1 cellular context compared by ENCODE assay signal in the genomic region with DNA sequence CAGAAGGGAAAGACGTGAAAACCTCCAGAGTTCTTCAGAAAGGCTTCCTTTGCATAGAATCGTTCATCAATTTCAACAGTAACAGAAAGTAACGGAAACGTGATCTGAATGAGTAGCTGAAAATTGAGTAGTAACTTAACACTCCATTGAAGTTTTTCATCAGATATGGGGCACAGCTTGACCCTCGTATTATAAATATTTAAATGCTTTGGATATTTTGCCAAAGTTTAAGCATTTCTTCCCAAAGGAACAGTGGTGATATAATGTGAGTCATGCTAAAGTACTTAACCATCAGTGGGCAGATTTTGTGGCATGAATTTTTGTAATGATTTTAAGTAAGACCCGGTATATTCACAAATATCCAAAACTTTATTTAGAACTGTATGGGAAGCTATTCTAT.
TF ChIP-seq lines count a peak whose summit lies in the region.

No MANE protein-coding gene starts in this region.

TF ChIP-seq in GM23338, 12 proteins besides CTCF, POLR2A, EP300 and RAD21 (continued from another document):
- TF ChIP-seq, protein P1, sequence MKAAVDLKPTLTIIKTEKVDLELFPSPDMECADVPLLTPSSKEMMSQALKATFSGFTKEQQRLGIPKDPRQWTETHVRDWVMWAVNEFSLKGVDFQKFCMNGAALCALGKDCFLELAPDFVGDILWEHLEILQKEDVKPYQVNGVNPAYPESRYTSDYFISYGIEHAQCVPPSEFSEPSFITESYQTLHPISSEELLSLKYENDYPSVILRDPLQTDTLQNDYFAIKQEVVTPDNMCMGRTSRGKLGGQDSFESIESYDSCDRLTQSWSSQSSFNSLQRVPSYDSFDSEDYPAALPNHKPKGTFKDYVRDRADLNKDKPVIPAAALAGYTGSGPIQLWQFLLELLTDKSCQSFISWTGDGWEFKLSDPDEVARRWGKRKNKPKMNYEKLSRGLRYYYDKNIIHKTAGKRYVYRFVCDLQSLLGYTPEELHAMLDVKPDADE (IDR thresholded peaks at IDR 0.05), result no peak
